Comparison of ENCODE assay signal across 8 cellular contexts in genomic region chr7:157010588-157011332, GRCh38. TPM values are rescaled to one million over a fixed set of nuclear protein-coding genes. Genes with fewer than 3 reads are reported as not detected.
A peak's percentile ranks its signal among the peaks of the same experiment; 100 is the strongest.
DNase-seq lines count a peak whose midpoint lies in the region; ATAC-seq, FAIRE-seq and TF ChIP-seq lines count a peak whose summit lies in the region.

TSS of gene MNX1 (minus strand) at chr7:157010663. CDS start at chr7:157010350, 313 bp downstream.

- CTCF ChIA-PET in A549 (lab: Yijun Ruan, JAX) (interaction anchor here (0.6 to 1.4 kb wide), 2 partner anchors 12 to 170 kb away, joined by 3 to 4 read pairs; no protein-coding TSS in a partner anchor), activated B cell treated with CpG ODN at 0.5 μM for 24 hours (lab: Charles Lee) (no interaction called here), endothelial cell of umbilical vein (lab: Charles Lee) (no interaction called here)

- no peak for TF ChIP-seq RAD21 in A549 (conservative IDR thresholded peaks at IDR 0.05 in 1 of 2, IDR thresholded peaks at IDR 0.05 in 1 of 2)

- H3K27me3 Mint-ChIP-seq in activated B cell treated with CpG ODN at 0.5 μM for 24 hours (peaks cover 60% of the 10 kb centered on the region), CD14-positive monocyte (ENCODE audit: low read depth in 3 of 3) (peaks cover 87 to 95% (median 87%) of the 10 kb centered on the region in 3 donors)
- H3K27me3 Mint-ChIP-seq in natural killer cell treated with Interleukin-12 subunit alpha and Interleukin-12 subunit beta and Interleukin-15 and Interleukin-18, amount 100 ng/mL, for 72 hours: peaks cover 38 to 45% of the 10 kb centered on the region in 2 donors

- dilution Hi-C loops in endothelial cell of umbilical vein (cut with MboI; ENCODE audit: extremely low pct_ligation_motif_present, low sequenced_read_pairs): no loop called here

- no peaks in the 10 kb centered on the region for H3K9me1 ChIP-seq in endothelial cell of umbilical vein (replicated peaks; ENCODE audit: control insufficient read depth, extremely low read depth, insufficient read depth, low read length)

- 1% methylated on average over 9 of the region's 87 CpGs for WGBS in A549 (ENCODE audit: missing lambda C conversion rate)

- H3K79me2 ChIP-seq in endothelial cell of umbilical vein (ENCODE audit: control insufficient read depth, insufficient read depth, low read length): no peaks in the 10 kb centered on the region

- H3K4me3 ChIP-seq in A549: peak within 1 kb of the TSS; percentile 96
- H3K4me3 ChIP-seq in endothelial cell of umbilical vein (replicated peaks in 1 of 3; ENCODE audit: insufficient read depth in 1 of 3, low read depth in 1 of 3, low read length in 3 of 3): peak within 1 kb of the TSS in 1 of 3 experiments; percentile 2

- FAIRE-seq in A549 (lab: Jason Lieb, UNC): no peak
- FAIRE-seq in endothelial cell of umbilical vein (lab: Jason Lieb, UNC): no peak

- no peaks in the 10 kb centered on the region for H3K9me3 Mint-ChIP-seq in activated B cell treated with CpG ODN at 0.5 μM for 24 hours
- H3K9me3 Mint-ChIP-seq in natural killer cell treated with Interleukin-12 subunit alpha and Interleukin-12 subunit beta and Interleukin-15 and Interleukin-18, amount 100 ng/mL, for 72 hours: no peaks in the 10 kb centered on the region
- peaks cover 0 to 15% (median 7%) of the 10 kb centered on the region in 7 donors for H3K9me3 Mint-ChIP-seq in CD14-positive monocyte

- no peaks in the 10 kb centered on the region for H4K20me1 ChIP-seq in endothelial cell of umbilical vein (replicated peaks; ENCODE audit: control insufficient read depth, extremely low read depth, insufficient read depth, low read length)

- POLR2A ChIA-PET in A549 (lab: Yijun Ruan, JAX): interaction anchor here (0.6 to 1.1 kb wide), 5 partner anchors 9 to 1972 kb away, joined by 3 to 8 read pairs (median 3); partner anchors contain the start of gene LMBR1
- POLR2A ChIA-PET in activated B cell treated with CpG ODN at 0.5 μM for 24 hours (lab: Charles Lee): no interaction called here
- POLR2A ChIA-PET in endothelial cell of umbilical vein (lab: Charles Lee): no interaction called here

- intact Hi-C loops in activated B cell treated with CpG ODN at 0.5 μM for 24 hours (cut with micrococcal nuclease): no loop called here
- intact Hi-C loops in endothelial cell of umbilical vein (cut with micrococcal nuclease): no loop called here
- intact Hi-C loops in CD14-positive monocyte (cut with micrococcal nuclease): no loop called here

- peak; percentile 40 for TF ChIP-seq POLR2A in A549 (IDR thresholded peaks at IDR 0.05; ENCODE audit: low read length)
- no peak for TF ChIP-seq POLR2A in endothelial cell of umbilical vein (IDR thresholded peaks at IDR 0.05; ENCODE audit: low read depth, low read length)

- H3K4me3 Mint-ChIP-seq in activated B cell treated with CpG ODN at 0.5 μM for 24 hours (peak within 1 kb of the TSS; percentile 73), CD14-positive monocyte (peak within 1 kb of the TSS in 1 of 2 donors; percentile 78)
- no peak within 1 kb of the TSS for H3K4me3 Mint-ChIP-seq in natural killer cell treated with Interleukin-12 subunit alpha and Interleukin-12 subunit beta and Interleukin-15 and Interleukin-18, amount 100 ng/mL, for 72 hours

- H3K4me1 Mint-ChIP-seq in activated B cell treated with CpG ODN at 0.5 μM for 24 hours (peaks cover 23% of the 10 kb centered on the region), CD14-positive monocyte (no peaks in the 10 kb centered on the region)
- no peaks in the 10 kb centered on the region for H3K4me1 Mint-ChIP-seq in natural killer cell treated with Interleukin-12 subunit alpha and Interleukin-12 subunit beta and Interleukin-15 and Interleukin-18, amount 100 ng/mL, for 72 hours (ENCODE audit: low read depth in 2 of 2)

- no TSS peak for BruUV-seq in endothelial cell of umbilical vein (replicated peaks; lab: Mats Ljungman, UMichigan)

- no peak within 1 kb of the TSS for H3K9ac ChIP-seq in endothelial cell of umbilical vein (replicated peaks; ENCODE audit: extremely low read depth, insufficient read depth, low read length)

- no peak for TF ChIP-seq EP300 in A549 (IDR thresholded peaks at IDR 0.05)

- peaks cover 79 to 96% of the 10 kb centered on the region in 2 experiments for H3K27me3 ChIP-seq in endothelial cell of umbilical vein (ENCODE audit: control insufficient read depth in 2 of 2, insufficient read depth in 2 of 2, low read length in 2 of 2)

- H3K4me1 ChIP-seq in A549 (peaks cover 24% of the 10 kb centered on the region), endothelial cell of umbilical vein (ENCODE audit: control insufficient read depth, extremely low read depth, insufficient read depth, low read length) (no peaks in the 10 kb centered on the region)

- H3K27ac ChIP-seq in A549 (peak within 1 kb of the TSS; percentile 92 to 93), endothelial cell of umbilical vein (ENCODE audit: insufficient read depth, low read depth, low read length) (no peak within 1 kb of the TSS)

- H3K4me2 ChIP-seq in A549 (peak within 1 kb of the TSS; percentile 89), endothelial cell of umbilical vein (ENCODE audit: insufficient read depth, low read length) (peak within 1 kb of the TSS; percentile 19)

- peak; percentile 81 to 95 for ATAC-seq in A549
- peak; percentile 69 for ATAC-seq in GM18858 (IDR thresholded peaks at IDR 0.05; ENCODE audit: unreplicated experiment)
- peak; percentile 61 for ATAC-seq in HG02970 (IDR thresholded peaks at IDR 0.05; ENCODE audit: low FRiP score, unreplicated experiment)
- peak; percentile 92 for ATAC-seq in activated B cell treated with CpG ODN at 0.5 μM for 24 hours (ENCODE audit: low read depth)
- peak; percentile 64 to 86 for ATAC-seq in natural killer cell treated with Interleukin-12 subunit alpha and Interleukin-12 subunit beta and Interleukin-15 and Interleukin-18, amount 100 ng/mL, for 72 hours

- DNase-seq in A549 (ENCODE audit: low read depth in 1 of 2, low spot score in 1 of 2) (peak; percentile 89 to 96), NCI-H187 treated with DMSO at 0.1 percent for 48 hours (lab: John Stamatoyannopoulos, UW) (peak; percentile 66), activated B cell treated with CpG ODN at 0.5 μM for 24 hours (peak; percentile 43), endothelial cell of umbilical vein (ENCODE audit: low read depth, low spot score) (no peak), CD14-positive monocyte (ENCODE audit: low spot score) (no peak)
- DNase-seq in natural killer cell treated with Interleukin-12 subunit alpha and Interleukin-12 subunit beta and Interleukin-15 and Interleukin-18, amount 100 ng/mL, for 72 hours (ENCODE audit: low spot score): no peak

- H3K9me3 ChIP-seq in A549 (no peaks in the 10 kb centered on the region), endothelial cell of umbilical vein (replicated peaks; ENCODE audit: control insufficient read depth, insufficient read depth, low read length) (no peaks in the 10 kb centered on the region)

- H3K27ac Mint-ChIP-seq in activated B cell treated with CpG ODN at 0.5 μM for 24 hours (no peak within 1 kb of the TSS), CD14-positive monocyte (no peak within 1 kb of the TSS)
- no peak within 1 kb of the TSS for H3K27ac Mint-ChIP-seq in natural killer cell treated with Interleukin-12 subunit alpha and Interleukin-12 subunit beta and Interleukin-15 and Interleukin-18, amount 100 ng/mL, for 72 hours

- no peaks in the 10 kb centered on the region for H3K36me3 ChIP-seq in endothelial cell of umbilical vein (ENCODE audit: control insufficient read depth in 2 of 2, extremely low read depth in 1 of 2, insufficient read depth in 2 of 2, low read length in 2 of 2)

- TF ChIP-seq CTCF in A549 (IDR thresholded peaks at IDR 0.05) (no peak), activated B cell treated with CpG ODN at 0.5 μM for 24 hours (IDR thresholded peaks at IDR 0.05) (no peak), endothelial cell of umbilical vein (IDR thresholded peaks at IDR 0.05; ENCODE audit: extremely low read depth in 1 of 2, insufficient read depth in 1 of 2, low read depth in 1 of 2, low read length in 2 of 2) (no peak), CD14-positive monocyte (IDR thresholded peaks at IDR 0.05) (no peak)

- H3K36me3 Mint-ChIP-seq in activated B cell treated with CpG ODN at 0.5 μM for 24 hours (ENCODE audit: low read depth) (no peaks in the 10 kb centered on the region), CD14-positive monocyte (no peaks in the 10 kb centered on the region)
- H3K36me3 Mint-ChIP-seq in natural killer cell treated with Interleukin-12 subunit alpha and Interleukin-12 subunit beta and Interleukin-15 and Interleukin-18, amount 100 ng/mL, for 72 hours: no peaks in the 10 kb centered on the region

- H2AFZ ChIP-seq in endothelial cell of umbilical vein (ENCODE audit: low read depth, low read length): no peak within 1 kb of the TSS

TF ChIP-seq in A549, 52 proteins besides CTCF, POLR2A, EP300 and RAD21 (continues in another document):
- 0 out of 2 replicates have a peak, but pooled peaks have one; percentile 30 for TF ChIP-seq RFX5 (IDR thresholded peaks at IDR 0.05)

TF ChIP-seq in endothelial cell of umbilical vein, 7 proteins besides CTCF, POLR2A, EP300 and RAD21 (continues in another document):
- TF ChIP-seq MAX (IDR thresholded peaks at IDR 0.05; ENCODE audit: insufficient read depth, insufficient read length): no peak
- TF ChIP-seq JUN (IDR thresholded peaks at IDR 0.05; ENCODE audit: borderline replicate concordance, insufficient read depth, insufficient read length, low read depth): no peak
- no peak for TF ChIP-seq POLR2AphosphoS5 (IDR thresholded peaks at IDR 0.05; ENCODE audit: insufficient read depth, low read depth, low read length)

RNA-seq across cellular contexts. Expression of gene MNX1, which starts in this region (rescaled TPM):
- polyA plus RNA-seq in A549 (2011; rRNA removed): 0.67 and 0.70 TPM in 2 replicates
- polyA plus RNA-seq in A549 (2012; cell fraction: cytosol; rRNA removed): 1.5 and 1.8 TPM in 2 replicates
- 3.2 TPM in 2 replicates for polyA plus RNA-seq in A549 (2012; cell fraction: nucleus; rRNA removed)
- polyA plus RNA-seq in A549 (2017; fragmentation: RNase III; extraction: RNeasy Plus Mini Kit Qiagen cat#74134 plus additional on column Dnase treatment): 3.1 to 4.5 TPM (median 4.2 TPM) in 3 replicates
- 0.88 and 1.0 TPM in 2 replicates for polyA minus RNA-seq in A549 (2011; rRNA and poly(A)+ RNA removed)
- not detected in 2 replicates for total RNA-seq in activated B cell treated with CpG ODN at 0.5 μM for 24 hours
- not detected in 2 replicates for total RNA-seq in endothelial cell of umbilical vein
- not detected in 2 replicates for polyA plus RNA-seq in endothelial cell of umbilical vein
- polyA plus RNA-seq in endothelial cell of umbilical vein (2011; cell fraction: cytosol; rRNA removed): not detected in 2 replicates
- polyA plus RNA-seq in endothelial cell of umbilical vein (2011; cell fraction: nucleus; rRNA removed): not detected in 2 replicates
- not detected in 2 replicates for polyA plus RNA-seq in endothelial cell of umbilical vein (2012)
- polyA minus RNA-seq in endothelial cell of umbilical vein: not detected in 2 replicates
- 1.2 TPM for polyA minus RNA-seq in endothelial cell of umbilical vein (2011; cell fraction: cytosol; rRNA and poly(A)+ RNA removed)
- not detected in 2 replicates for polyA minus RNA-seq in endothelial cell of umbilical vein (2011; cell fraction: nucleus; rRNA and poly(A)+ RNA removed)
- not detected for total RNA-seq in natural killer cell treated with Interleukin-12 subunit alpha and Interleukin-12 subunit beta and Interleukin-15 and Interleukin-18, amount 100 ng/mL, for 72 hours
- polyA plus RNA-seq in CD14-positive monocyte: not detected

Comparison
In these comparisons a context has a peak if more than half of its experiments do, and no peak if none do; other contexts are left out.
1. Peak in DNase-seq and ATAC-seq in activated B cell treated with CpG ODN at 0.5 μM for 24 hours; RNA of the gene not detected or under 1 TPM.
2. Peak in ATAC-seq in natural killer cell treated with Interleukin-12 subunit alpha and Interleukin-12 subunit beta and Interleukin-15 and Interleukin-18, amount 100 ng/mL, for 72 hours; RNA of the gene not detected or under 1 TPM.
3. DNase-seq: peak in A549 (2 of 2) and NCI-H187 treated with DMSO at 0.1 percent for 48 hours (single experiment); none in endothelial cell of umbilical vein (single experiment), natural killer cell treated with Interleukin-12 subunit alpha and Interleukin-12 subunit beta and Interleukin-15 and Interleukin-18, amount 100 ng/mL, for 72 hours (single experiment) and CD14-positive monocyte (single experiment).
4. Peak in every context shown above with its lines, with median percentiles within 50 percentile points of each other: ATAC-seq.